11 cellular contexts compared by ENCODE assay signal in the genomic region with DNA sequence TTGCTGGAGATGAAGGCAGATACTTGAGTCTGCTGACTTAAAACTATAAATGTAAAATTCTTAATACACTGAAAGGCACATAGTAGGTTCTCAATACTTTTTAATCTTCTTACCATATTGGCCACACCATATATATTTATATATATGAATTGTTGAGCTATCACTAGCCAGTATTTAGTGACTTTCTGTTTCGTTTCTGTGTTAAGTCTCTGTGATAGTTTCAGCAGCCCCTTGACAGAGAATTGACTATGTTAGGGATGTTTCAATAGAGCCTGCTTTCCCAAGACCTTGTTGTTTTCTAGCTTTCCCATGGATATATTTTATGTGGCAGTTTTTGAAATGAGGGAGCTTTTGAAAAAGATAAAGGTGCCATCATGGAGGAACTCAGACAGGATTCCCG.
"Had no signal": no experiment of that assay in that cellular context is flagged by ENCODE, and none has a peak within 500 bp of the region (broad histone marks: within the 10 kb centered on the region; RNA-seq: fewer than 3 reads in every experiment).

No MANE protein-coding gene starts in this region.

- H3K9me3 ChIP-seq: heart right ventricle, stomach had no signal

- DNase-seq: activated CD4-positive, alpha-beta T cell treated with anti-CD3 and anti-CD28 coated beads for 48 hours; activated naive CD4-positive, alpha-beta T cell treated with anti-CD3 and anti-CD28 coated beads for 36 hours; foreskin keratinocyte; heart right ventricle; mammary epithelial cell; naive thymus-derived CD4-positive, alpha-beta T cell; posterior cingulate gyrus; stomach had no signal

- H3K4me3 ChIP-seq: heart right ventricle, skin epidermis, stomach had no signal

- ATAC-seq: foreskin keratinocyte; heart right ventricle; left lobe of liver; naive thymus-derived CD4-positive, alpha-beta T cell; WTC11 had no signal

- H3K27ac ChIP-seq: foreskin keratinocyte, heart right ventricle, skin epidermis, stomach had no signal

- H3K36me3 ChIP-seq: heart right ventricle, stomach had no signal

- H3K4me1 ChIP-seq: foreskin keratinocyte had no signal

- H3K27me3 ChIP-seq: foreskin keratinocyte, heart right ventricle, stomach had no signal
